Comparison of ENCODE assay signal across 12 cellular contexts in the genomic region with DNA sequence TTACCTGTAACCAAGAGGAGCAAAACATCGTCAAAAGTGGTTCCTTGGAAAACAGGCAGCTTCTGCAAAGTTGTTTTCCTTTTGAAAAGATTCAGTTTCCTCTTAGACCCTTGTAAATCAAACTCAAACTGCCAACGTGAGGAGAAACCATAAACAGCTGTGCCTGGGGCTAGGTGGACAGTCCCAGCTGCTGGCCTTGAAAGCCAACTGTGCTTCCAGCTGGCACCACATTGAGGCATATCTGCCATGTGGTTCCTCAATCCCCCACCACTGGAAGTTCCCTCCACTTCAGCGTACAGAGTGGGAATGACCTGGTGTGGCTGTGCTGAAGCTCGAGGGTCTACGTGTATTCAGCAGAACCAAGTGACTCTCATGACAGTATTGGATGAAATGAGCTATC. TPM values are rescaled to one million over a fixed set of nuclear protein-coding genes. Genes with fewer than 3 reads are reported as not detected.
DNase-seq lines count a peak whose midpoint lies in the region; ATAC-seq and TF ChIP-seq lines count a peak whose summit lies in the region.
"Had no signal": no experiment of that assay in that cellular context is flagged by ENCODE, and none has a peak within 500 bp of the region (broad histone marks: within the 10 kb centered on the region; RNA-seq: fewer than 3 reads in every experiment).

No MANE protein-coding gene starts in this region.

- intact Hi-C loops in activated T-helper 1 cell treated with anti-CD3 and anti-CD28 coated beads, Interleukin-12 subunit alpha, Interleukin-12 subunit beta, Interleukin-2, Interleukin-4 antibody, amounts not matched to agents 30 ng/mL and 10 ng/mL and 1 ng/mL, durations not matched to agents 14 hours and 24 hours and 36 hours (cut with micrococcal nuclease) = no loop called here
- intact Hi-C loops in lower lobe of right lung (cut with DNase I) (no loop called here), uterus (cut with DNase I; ENCODE audit: low total_unique reads) (no loop called here)

- no peaks in the 10 kb centered on the region for H3K9me3 Mint-ChIP-seq in activated T-cell treated with anti-CD3 and anti-CD28 coated beads, Interleukin-2, amount 50 U/mL, for 24 hours
- H3K9me3 Mint-ChIP-seq in activated T-helper 1 cell treated with anti-CD3 and anti-CD28 coated beads, Interleukin-12 subunit alpha, Interleukin-12 subunit beta, Interleukin-2, Interleukin-4 antibody, amounts not matched to agents 30 ng/mL and 10 ng/mL and 1 ng/mL, durations not matched to agents 14 hours and 24 hours and 36 hours = no peaks in the 10 kb centered on the region
- H3K9me3 Mint-ChIP-seq: immature natural killer cell had no signal

- H3K4me1 Mint-ChIP-seq in activated T-cell treated with anti-CD3 and anti-CD28 coated beads, Interleukin-2, amount 50 U/mL, for 24 hours (ENCODE audit: low read depth) = peaks cover 21% of the 10 kb centered on the region
- peaks cover 16% of the 10 kb centered on the region for H3K4me1 Mint-ChIP-seq in activated T-helper 1 cell treated with anti-CD3 and anti-CD28 coated beads, Interleukin-12 subunit alpha, Interleukin-12 subunit beta, Interleukin-2, Interleukin-4 antibody, amounts not matched to agents 30 ng/mL and 10 ng/mL and 1 ng/mL, durations not matched to agents 14 hours and 24 hours and 36 hours (ENCODE audit: low read depth)
- H3K4me1 Mint-ChIP-seq: immature natural killer cell had no signal

- DNase-seq in activated T-cell treated with anti-CD3 and anti-CD28 coated beads, Interleukin-2, amount 50 U/mL, for 24 hours = no peak
- no peak for DNase-seq in activated T-cell treated with anti-CD3 and anti-CD28 coated beads, Interleukin-2, amount 50 U/mL, for 1 hour
- no peak for DNase-seq in activated T-helper 1 cell treated with anti-CD3 and anti-CD28 coated beads, Interleukin-12 subunit alpha, Interleukin-12 subunit beta, Interleukin-2, Interleukin-4 antibody, amounts not matched to agents 30 ng/mL and 10 ng/mL and 1 ng/mL, durations not matched to agents 14 hours and 24 hours and 36 hours (ENCODE audit: low spot score)
- DNase-seq in lower lobe of right lung = no peak
- DNase-seq in uterus = no peak
- DNase-seq in stimulated activated CD4-positive, alpha-beta T cell treated with anti-CD3 and anti-CD28 coated beads, Interleukin-12 subunit alpha, Interleukin-12 subunit beta, amount 100 ng/mL, for 4 hours = no peak
- DNase-seq: activated CD4-positive, alpha-beta T cell treated with anti-CD3 and anti-CD28 coated beads, Interleukin-2, amount 50 U/mL, for 1 hour; immature natural killer cell; KG1; NCI-H510A treated with DMSO at 0.1 percent for 48 hours had no signal

- H3K4me1 ChIP-seq in lower lobe of right lung (peaks cover 27% of the 10 kb centered on the region), uterus (peaks cover 0 to 3% of the 10 kb centered on the region in 2 donors)

- no peaks in the 10 kb centered on the region for H3K36me3 Mint-ChIP-seq in activated T-cell treated with anti-CD3 and anti-CD28 coated beads, Interleukin-2, amount 50 U/mL, for 24 hours (ENCODE audit: low read depth)
- no peaks in the 10 kb centered on the region for H3K36me3 Mint-ChIP-seq in activated T-helper 1 cell treated with anti-CD3 and anti-CD28 coated beads, Interleukin-12 subunit alpha, Interleukin-12 subunit beta, Interleukin-2, Interleukin-4 antibody, amounts not matched to agents 30 ng/mL and 10 ng/mL and 1 ng/mL, durations not matched to agents 14 hours and 24 hours and 36 hours (ENCODE audit: low read depth)
- H3K36me3 Mint-ChIP-seq: immature natural killer cell had no signal

- H3K27me3 ChIP-seq in lower lobe of right lung (ENCODE audit: low read depth) (no peaks in the 10 kb centered on the region), uterus (no peaks in the 10 kb centered on the region)

- no peaks in the 10 kb centered on the region for H3K36me3 ChIP-seq in lower lobe of right lung
- no peaks in the 10 kb centered on the region for H3K36me3 ChIP-seq in uterus

- no peaks in the 10 kb centered on the region for H3K9me3 ChIP-seq in lower lobe of right lung
- no peaks in the 10 kb centered on the region for H3K9me3 ChIP-seq in uterus

- H3K4me3 ChIP-seq in lower lobe of right lung (no peak overlapping the region), uterus (no peak overlapping the region)

- TF ChIP-seq CTCF in lower lobe of right lung (IDR thresholded peaks at IDR 0.05) (no peak), uterus (IDR thresholded peaks at IDR 0.05) (no peak)

- H3K27ac Mint-ChIP-seq in activated T-cell treated with anti-CD3 and anti-CD28 coated beads, Interleukin-2, amount 50 U/mL, for 24 hours = peak overlapping the region; percentile 84
- peak overlapping the region; percentile 8 for H3K27ac Mint-ChIP-seq in activated T-helper 1 cell treated with anti-CD3 and anti-CD28 coated beads, Interleukin-12 subunit alpha, Interleukin-12 subunit beta, Interleukin-2, Interleukin-4 antibody, amounts not matched to agents 30 ng/mL and 10 ng/mL and 1 ng/mL, durations not matched to agents 14 hours and 24 hours and 36 hours
- H3K27ac Mint-ChIP-seq: immature natural killer cell had no signal

- H3K27me3 Mint-ChIP-seq in activated T-cell treated with anti-CD3 and anti-CD28 coated beads, Interleukin-2, amount 50 U/mL, for 24 hours = peaks cover 24% of the 10 kb centered on the region
- H3K27me3 Mint-ChIP-seq in activated T-helper 1 cell treated with anti-CD3 and anti-CD28 coated beads, Interleukin-12 subunit alpha, Interleukin-12 subunit beta, Interleukin-2, Interleukin-4 antibody, amounts not matched to agents 30 ng/mL and 10 ng/mL and 1 ng/mL, durations not matched to agents 14 hours and 24 hours and 36 hours (ENCODE audit: insufficient read depth) = peaks cover 13% of the 10 kb centered on the region

- TF ChIP-seq POLR2A in uterus (IDR thresholded peaks at IDR 0.05) = no peak

- H3K27ac ChIP-seq in lower lobe of right lung (peak overlapping the region; percentile 5), uterus (peak overlapping the region; percentile 35 to 40)

- H3K4me3 Mint-ChIP-seq in activated T-cell treated with anti-CD3 and anti-CD28 coated beads, Interleukin-2, amount 50 U/mL, for 24 hours = no peak overlapping the region
- H3K4me3 Mint-ChIP-seq in activated T-helper 1 cell treated with anti-CD3 and anti-CD28 coated beads, Interleukin-12 subunit alpha, Interleukin-12 subunit beta, Interleukin-2, Interleukin-4 antibody, amounts not matched to agents 30 ng/mL and 10 ng/mL and 1 ng/mL, durations not matched to agents 14 hours and 24 hours and 36 hours = no peak overlapping the region
- H3K4me3 Mint-ChIP-seq: immature natural killer cell had no signal

- ATAC-seq in lower lobe of right lung (no peak), HG03378 (IDR thresholded peaks at IDR 0.05; ENCODE audit: unreplicated experiment) (no peak), GM19324 (IDR thresholded peaks at IDR 0.05; ENCODE audit: low FRiP score, unreplicated experiment) (no peak)

RNA-seq across cellular contexts. Expression of a gene that starts 40.9 kb away (rescaled TPM):
- 0.15 and 0.21 TPM in 2 replicates for total RNA-seq in activated T-helper 1 cell treated with anti-CD3 and anti-CD28 coated beads, Interleukin-12 subunit alpha, Interleukin-12 subunit beta, Interleukin-2, Interleukin-4 antibody, amounts not matched to agents 30 ng/mL and 10 ng/mL and 1 ng/mL, durations not matched to agents 14 hours and 24 hours and 36 hours
- 6.4 TPM for total RNA-seq in lower lobe of right lung
- 10 to 100 TPM in 1 of 4 donors, 1 to 10 TPM in 3; 1.8 to 16.3 (median 6.3) TPM for total RNA-seq in uterus
